In the genomic region with DNA sequence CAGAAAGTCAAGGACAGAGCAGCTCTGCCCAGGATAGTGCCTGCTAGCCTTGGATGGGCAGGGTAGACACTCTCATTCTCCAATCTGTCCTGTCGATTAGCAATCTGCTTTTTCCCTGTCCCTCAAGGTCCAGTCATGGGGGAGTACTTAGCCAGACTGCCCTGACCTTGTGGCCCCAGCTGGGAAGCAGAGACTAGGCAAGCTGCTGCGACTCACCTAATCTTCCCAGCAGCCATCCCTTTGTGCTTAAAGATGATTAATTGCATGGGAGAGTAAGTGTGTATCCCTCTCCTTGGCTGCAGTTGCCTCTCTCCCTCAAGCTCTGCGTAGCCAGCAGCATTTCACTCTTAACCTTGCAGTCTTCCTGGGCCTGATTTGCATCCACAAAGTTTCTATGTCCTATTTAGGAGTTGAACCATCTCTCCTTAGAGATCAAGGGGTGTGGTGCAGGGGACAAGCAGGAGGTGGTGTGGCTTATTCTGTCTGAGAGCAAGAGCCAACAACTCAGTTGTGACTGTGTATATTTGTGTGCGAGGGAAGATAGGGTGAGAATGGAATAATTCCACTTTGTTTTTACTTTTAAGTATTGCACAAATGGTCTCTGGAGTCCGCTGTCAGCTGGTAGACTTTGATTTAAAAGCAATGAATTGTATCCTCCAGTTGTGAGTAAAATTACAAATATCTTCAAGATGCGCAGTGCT, we compare ENCODE assay signal across 11 cellular contexts.
"Had no signal": no experiment of that assay in that cellular context is flagged by ENCODE, and none has a peak within 500 bp of the region (broad histone marks: within the 10 kb centered on the region; RNA-seq: fewer than 3 reads in every experiment).

No MANE protein-coding gene starts in this region.

- H3K4me3 ChIP-seq: heart left ventricle, left ventricle myocardium inferior, tibial nerve, vagina had no signal

- ATAC-seq: activated CD4-positive, CD25-positive, alpha-beta regulatory T cell treated with anti-CD3 and anti-CD28 coated beads, Interleukin-2, amount 50 U/mL, for 24 hours; heart left ventricle had no signal

- DNase-seq: activated naive CD4-positive, alpha-beta T cell treated with anti-CD3 and anti-CD28 coated beads, Interleukin-2, amount 10 ng/mL, durations not matched to agents 7 days and 5 days; amniotic stem cell; dermis blood vessel endothelial cell; erythroblast; heart left ventricle; islet precursor cell; left ventricle myocardium inferior; mesenchymal stem cell had no signal

- H3K36me3 ChIP-seq: heart left ventricle, left ventricle myocardium inferior, tibial nerve, vagina had no signal

- H3K9me3 ChIP-seq: vagina had no signal

- H3K27me3 ChIP-seq: heart left ventricle, tibial nerve, vagina had no signal
